ENCODE assay signal across 8 cellular contexts in the genomic region with DNA sequence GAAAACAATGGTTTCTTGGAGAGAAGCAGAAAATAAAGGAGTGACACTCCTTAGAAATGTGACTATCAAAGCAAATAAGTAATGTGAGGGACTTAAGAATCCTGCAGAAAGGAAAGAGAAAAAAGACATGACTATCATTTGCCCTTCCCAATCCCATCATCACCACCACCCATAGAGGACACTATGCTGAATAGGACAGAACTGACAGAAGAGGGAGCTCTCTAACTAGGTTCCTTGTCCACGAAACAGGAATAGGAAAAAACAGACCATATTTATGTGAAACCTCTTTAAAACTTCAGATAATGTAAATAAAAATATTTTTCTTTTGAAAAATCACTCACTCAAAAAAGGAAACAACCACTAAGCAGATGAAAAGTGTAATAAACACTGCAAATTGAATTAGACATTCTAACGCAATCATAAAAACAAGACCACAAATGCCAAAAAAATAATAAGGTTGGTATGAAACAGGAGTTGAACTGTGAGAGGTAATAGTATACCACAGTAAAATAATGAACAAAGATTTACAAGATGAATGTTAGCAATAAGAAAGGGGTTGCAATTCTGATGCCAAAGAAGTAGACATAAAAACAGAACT. TPM values are rescaled to one million over a fixed set of nuclear protein-coding genes. Genes with fewer than 3 reads are reported as not detected.
DNase-seq lines count a peak whose midpoint lies in the region; ATAC-seq and TF ChIP-seq lines count a peak whose summit lies in the region.

No MANE protein-coding gene starts in this region.

- DNase-seq in Daoy (ENCODE audit: low read depth) (peak; percentile 24), SJCRH30 (peak; percentile 11 to 56), esophagus muscularis mucosa (ENCODE audit: extremely low spot score) (no peak), UCSD-AML1 (lab: John Stamatoyannopoulos, UW; ENCODE audit: unreplicated experiment) (no peak), MG63 (no peak)

- no peak for TF ChIP-seq POLR2A in esophagus muscularis mucosa (IDR thresholded peaks at IDR 0.05; ENCODE audit: low read depth)

- H3K36me3 ChIP-seq in SJCRH30 = no peaks in the 10 kb centered on the region
- no peaks in the 10 kb centered on the region for H3K36me3 ChIP-seq in esophagus muscularis mucosa
- H3K36me3 ChIP-seq in MG63 = no peaks in the 10 kb centered on the region

- H3K4me3 Mint-ChIP-seq in nephron = no peak overlapping the region

- H3K4me1 Mint-ChIP-seq in nephron = no peaks in the 10 kb centered on the region

- no peaks in the 10 kb centered on the region for H3K9me3 ChIP-seq in SJCRH30 (replicated peaks)
- H3K9me3 ChIP-seq in esophagus muscularis mucosa = no peaks in the 10 kb centered on the region
- no peaks in the 10 kb centered on the region for H3K9me3 ChIP-seq in MG63

- H3K4me3 ChIP-seq in SJCRH30 (no peak overlapping the region), esophagus muscularis mucosa (no peak overlapping the region), MG63 (no peak overlapping the region)

- H3K4me1 ChIP-seq in SJCRH30 (no peaks in the 10 kb centered on the region), esophagus muscularis mucosa (no peaks in the 10 kb centered on the region)

- peak; percentile 79 for TF ChIP-seq CTCF in LNCAP (IDR thresholded peaks at IDR 0.05)
- TF ChIP-seq CTCF in esophagus muscularis mucosa (IDR thresholded peaks at IDR 0.05) = peak; percentile 51 to 65 (median 65)
- TF ChIP-seq CTCF in nephron (IDR thresholded peaks at IDR 0.05; ENCODE audit: unreplicated experiment in 3 of 3) = peak; percentile 73 to 89 (median 83)

- ATAC-seq in GM19324 (IDR thresholded peaks at IDR 0.05; ENCODE audit: low FRiP score, unreplicated experiment) = no peak

- no peak for TF ChIP-seq EP300 in esophagus muscularis mucosa (IDR thresholded peaks at IDR 0.05)

- H3K27ac ChIP-seq in SJCRH30 (no peak overlapping the region), esophagus muscularis mucosa (replicated peaks in 1 of 4) (no peak overlapping the region)

- H3K27ac Mint-ChIP-seq in nephron = no peak overlapping the region

- H3K27me3 ChIP-seq in SJCRH30 (no peaks in the 10 kb centered on the region), esophagus muscularis mucosa (no peaks in the 10 kb centered on the region), MG63 (no peaks in the 10 kb centered on the region)

- peaks cover 4% of the 10 kb centered on the region for H3K9me3 Mint-ChIP-seq in nephron

- 45% methylated on average over 2 of the region's 2 CpGs for WGBS in esophagus muscularis mucosa

- intact Hi-C loops in esophagus muscularis mucosa (cut with DNase I) = loop anchor here (2.0 kb wide), 1 partner anchor 231 kb away; no protein-coding TSS in a partner anchor

- no peaks in the 10 kb centered on the region for H3K27me3 Mint-ChIP-seq in nephron (ENCODE audit: low read depth)

- no peaks in the 10 kb centered on the region for H3K36me3 Mint-ChIP-seq in nephron (ENCODE audit: low read depth)

RNA-seq across cellular contexts. Expression of gene KLRD1, which starts 24.1 kb away (rescaled TPM):
- 0.29 TPM in 1 of 2 replicates, not detected in the other for total RNA-seq in Daoy (2014; rRNA removed; shearing (Covaris generic))
- total RNA-seq in SJCRH30 (2014; rRNA removed; shearing (Covaris generic)) = 0.08 and 0.32 TPM in 2 replicates
- 1 to 10 TPM in 1 of 4 donors, under 1 TPM in 3; 0.32 to 1.3 (median 0.73) TPM for total RNA-seq in esophagus muscularis mucosa
- not detected in 2 replicates for total RNA-seq in MG63 (2014; rRNA removed; shearing (Covaris generic); ENCODE audit: low replicate concordance)

RNA-seq across cellular contexts. Expression of gene KLRK1, which starts 58.1 kb away (rescaled TPM):
- total RNA-seq in Daoy (2014; rRNA removed; shearing (Covaris generic)) = not detected in 2 replicates
- not detected in 2 replicates for total RNA-seq in SJCRH30 (2014; rRNA removed; shearing (Covaris generic))
- 1 to 10 TPM in 3 of 4 donors, under 1 TPM in 1; 0.19 to 1.8 (median 1.2) TPM for total RNA-seq in esophagus muscularis mucosa
- not detected in 2 replicates for total RNA-seq in MG63 (2014; rRNA removed; shearing (Covaris generic); ENCODE audit: low replicate concordance)

Comparison
In these comparisons a context has a peak if more than half of its experiments do, and no peak if none do; other contexts are left out.
1. DNase-seq: peak in Daoy (single experiment) and SJCRH30 (2 of 2); none in esophagus muscularis mucosa (single experiment), UCSD-AML1 (single experiment) and MG63 (single experiment).
2. Peak in every context shown above with its lines, with median percentiles within 50 percentile points of each other: CTCF ChIP-seq.